In genomic region chr10:3096149-3096548, GRCh38 we compare ENCODE assay signal across 8 cellular contexts. TPM values are rescaled to one million over a fixed set of nuclear protein-coding genes. Genes with fewer than 3 reads are reported as not detected.
A peak's percentile ranks its signal among the peaks of the same experiment; 100 is the strongest.
DNase-seq lines count a peak whose midpoint lies in the region; ATAC-seq and TF ChIP-seq lines count a peak whose summit lies in the region.

No MANE protein-coding gene starts in this region.

- H3K4me3 ChIP-seq in hepatocyte, result no peak overlapping the region
- H3K4me3 ChIP-seq in thoracic aorta, result peak overlapping the region; percentile 51

- H3K36me3 Mint-ChIP-seq in activated CD4-positive, alpha-beta T cell treated with anti-CD3 and anti-CD28 coated beads, Interleukin-2, amount 10 ng/mL, durations not matched to agents 24 days and 14 days (ENCODE audit: low read depth), result peaks cover 65% of the 10 kb centered on the region
- H3K36me3 Mint-ChIP-seq in activated T-helper 17 cell treated with anti-CD3 and anti-CD28 coated beads, Interleukin-2, amount 50 U/mL, for 72 hours (ENCODE audit: low read depth), result peaks cover 93% of the 10 kb centered on the region

- no peaks in the 10 kb centered on the region for H3K36me3 ChIP-seq in hepatocyte (replicated peaks; ENCODE audit: insufficient read depth, low read depth)
- no peaks in the 10 kb centered on the region for H3K36me3 ChIP-seq in thoracic aorta

- no peak for ATAC-seq in activated T-helper 17 cell treated with anti-CD3 and anti-CD28 coated beads, Interleukin-2, amount 50 U/mL, for 72 hours (replicated peaks)
- ATAC-seq in thoracic aorta (ENCODE audit: insufficient number of reproducible peaks, low FRiP score, low read depth) (no peak), HG02623 (IDR thresholded peaks at IDR 0.05; ENCODE audit: unreplicated experiment) (no peak)

- no peak overlapping the region for H2AFZ ChIP-seq in hepatocyte

- no peak for DNase-seq in activated CD4-positive, alpha-beta T cell treated with anti-CD3 and anti-CD28 coated beads, Interleukin-2, amount 10 ng/mL, durations not matched to agents 24 days and 14 days
- DNase-seq in activated CD4-positive, alpha-beta T cell treated with anti-CD3 and anti-CD28 coated beads, Interleukin-2, amount 50 U/mL, for 1 hour, result no peak
- DNase-seq in hepatocyte (ENCODE audit: low spot score) (no peak), thoracic aorta (ENCODE audit: low spot score) (no peak), GM19240 (ENCODE audit: insufficient read length, low spot score) (no peak), NCI-H146 (lab: John Stamatoyannopoulos, UW) (no peak)

- H3K4me1 ChIP-seq in hepatocyte (ENCODE audit: insufficient read depth) (peaks cover 18% of the 10 kb centered on the region), thoracic aorta (ENCODE audit: control insufficient read depth in 1 of 2, low read depth in 2 of 2) (peaks cover 28 to 51% of the 10 kb centered on the region in 2 donors)

- H3K27me3 ChIP-seq in hepatocyte (no peaks in the 10 kb centered on the region), thoracic aorta (replicated peaks; ENCODE audit: insufficient read depth) (no peaks in the 10 kb centered on the region)

- TF ChIP-seq CTCF in hepatocyte (IDR thresholded peaks at IDR 0.05; ENCODE audit: poor library complexity), result no peak
- no peak for TF ChIP-seq CTCF in thoracic aorta (IDR thresholded peaks at IDR 0.05)

- no peaks in the 10 kb centered on the region for H3K9me3 ChIP-seq in hepatocyte (ENCODE audit: low read depth)
- no peaks in the 10 kb centered on the region for H3K9me3 ChIP-seq in thoracic aorta

- no peaks in the 10 kb centered on the region for H3K79me2 ChIP-seq in hepatocyte

- peak overlapping the region; percentile 89 for H3K27ac Mint-ChIP-seq in activated CD4-positive, alpha-beta T cell treated with anti-CD3 and anti-CD28 coated beads, Interleukin-2, amount 10 ng/mL, durations not matched to agents 24 days and 14 days
- peak overlapping the region; percentile 95 for H3K27ac Mint-ChIP-seq in activated T-helper 17 cell treated with anti-CD3 and anti-CD28 coated beads, Interleukin-2, amount 50 U/mL, for 72 hours

- no peaks in the 10 kb centered on the region for H3K9me2 ChIP-seq in hepatocyte (replicated peaks; ENCODE audit: insufficient read depth)

- peaks cover 50% of the 10 kb centered on the region for H3K4me1 Mint-ChIP-seq in activated CD4-positive, alpha-beta T cell treated with anti-CD3 and anti-CD28 coated beads, Interleukin-2, amount 10 ng/mL, durations not matched to agents 24 days and 14 days
- H3K4me1 Mint-ChIP-seq in activated T-helper 17 cell treated with anti-CD3 and anti-CD28 coated beads, Interleukin-2, amount 50 U/mL, for 72 hours, result peaks cover 57% of the 10 kb centered on the region

- peak overlapping the region; percentile 30 for H3K4me2 ChIP-seq in hepatocyte

- no peaks in the 10 kb centered on the region for H3K27me3 Mint-ChIP-seq in activated CD4-positive, alpha-beta T cell treated with anti-CD3 and anti-CD28 coated beads, Interleukin-2, amount 10 ng/mL, durations not matched to agents 24 days and 14 days
- H3K27me3 Mint-ChIP-seq in activated T-helper 17 cell treated with anti-CD3 and anti-CD28 coated beads, Interleukin-2, amount 50 U/mL, for 72 hours, result no peaks in the 10 kb centered on the region

- peak overlapping the region; percentile 61 for H3K4me3 Mint-ChIP-seq in activated CD4-positive, alpha-beta T cell treated with anti-CD3 and anti-CD28 coated beads, Interleukin-2, amount 10 ng/mL, durations not matched to agents 24 days and 14 days
- peak overlapping the region; percentile 75 for H3K4me3 Mint-ChIP-seq in activated T-helper 17 cell treated with anti-CD3 and anti-CD28 coated beads, Interleukin-2, amount 50 U/mL, for 72 hours

- peak overlapping the region; percentile 72 for H3K27ac ChIP-seq in hepatocyte
- peak overlapping the region; percentile 65 to 91 for H3K27ac ChIP-seq in thoracic aorta

- no peaks in the 10 kb centered on the region for H4K20me1 ChIP-seq in hepatocyte (ENCODE audit: insufficient read depth, poor library complexity, severe bottlenecking)

- WGBS in hepatocyte (ENCODE audit: low lambda C conversion rate, missing lambda C conversion rate), result 70% methylated on average over 16 of the region's 16 CpGs

- no peaks in the 10 kb centered on the region for H3K9me3 Mint-ChIP-seq in activated CD4-positive, alpha-beta T cell treated with anti-CD3 and anti-CD28 coated beads, Interleukin-2, amount 10 ng/mL, durations not matched to agents 24 days and 14 days
- H3K9me3 Mint-ChIP-seq in activated T-helper 17 cell treated with anti-CD3 and anti-CD28 coated beads, Interleukin-2, amount 50 U/mL, for 72 hours, result no peaks in the 10 kb centered on the region

- intact Hi-C loops in activated CD4-positive, alpha-beta T cell treated with anti-CD3 and anti-CD28 coated beads, Interleukin-2, amount 10 ng/mL, durations not matched to agents 24 days and 14 days (cut with micrococcal nuclease), result no loop called here

RNA-seq across cellular contexts. Expression of gene PFKP, which starts 28.8 kb away (rescaled TPM):
- total RNA-seq in activated CD4-positive, alpha-beta T cell treated with anti-CD3 and anti-CD28 coated beads, Interleukin-2, amount 10 ng/mL, durations not matched to agents 24 days and 14 days, result 284 and 294 TPM in 2 replicates
- 100 to 1,000 TPM; 349 TPM for total RNA-seq in activated T-helper 17 cell treated with anti-CD3 and anti-CD28 coated beads, Interleukin-2, amount 50 U/mL, for 72 hours
- total RNA-seq in hepatocyte, result 17.5 and 24.6 TPM in 2 replicates
- 48.9 and 56.0 TPM in 2 replicates for polyA plus RNA-seq in hepatocyte
- 100 to 1,000 TPM in 1 of 2 donors, 10 to 100 TPM in 1; 91.4 to 153 TPM for total RNA-seq in thoracic aorta
